ENCODE assay signal across 7 cellular contexts in the genomic region with DNA sequence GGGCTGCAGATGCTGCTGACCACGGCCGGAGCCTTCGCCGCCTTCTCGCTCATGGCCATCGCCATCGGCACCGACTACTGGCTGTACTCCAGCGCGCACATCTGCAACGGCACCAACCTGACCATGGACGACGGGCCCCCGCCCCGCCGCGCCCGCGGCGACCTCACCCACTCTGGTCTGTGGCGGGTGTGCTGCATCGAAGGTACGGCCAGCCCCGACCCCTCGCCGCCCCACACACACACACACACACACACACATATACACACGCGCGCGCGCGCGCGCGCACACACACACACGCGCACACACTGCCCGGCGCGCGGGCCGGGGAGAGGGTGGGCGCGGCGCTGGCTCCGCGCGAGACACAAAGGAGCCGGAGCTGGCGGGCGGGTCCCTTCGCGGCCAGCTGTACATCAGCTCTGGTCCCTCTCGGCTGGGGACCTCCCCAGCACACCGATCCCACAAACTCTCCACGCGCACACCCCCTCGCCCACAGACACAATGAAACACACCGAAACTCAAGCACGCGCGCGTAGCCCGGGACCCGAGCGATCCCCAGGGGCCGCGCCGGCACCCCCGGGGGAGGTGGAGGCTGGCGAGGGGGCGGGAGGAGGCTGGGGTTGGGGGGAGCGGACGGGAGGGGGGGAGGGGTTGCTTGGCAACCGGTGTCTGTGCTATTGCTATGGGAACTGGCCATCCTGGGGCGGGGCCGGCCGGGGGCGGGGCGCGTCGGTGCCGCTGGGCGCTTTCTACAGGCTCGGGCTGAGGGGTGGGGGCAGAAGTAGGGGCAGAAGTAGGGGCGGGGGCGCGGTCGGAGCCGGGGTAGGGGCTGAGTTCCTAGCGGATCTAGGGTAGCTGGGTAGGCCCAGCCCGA. TPM values are rescaled to one million over a fixed set of nuclear protein-coding genes. Genes with fewer than 3 reads are reported as not detected.
A peak's percentile ranks its signal among the peaks of the same experiment; 100 is the strongest.
DNase-seq lines count a peak whose midpoint lies in the region; ATAC-seq and TF ChIP-seq lines count a peak whose summit lies in the region.

No MANE protein-coding gene starts in this region.

- no peaks in the 10 kb centered on the region for H3K9me3 Mint-ChIP-seq in chondrocyte (ENCODE audit: low read depth)

- H3K4me1 ChIP-seq in NT2/D1 (ENCODE audit: insufficient read depth, insufficient read length) (peaks cover 19% of the 10 kb centered on the region), muscle layer of colon (ENCODE audit: insufficient read depth, low read length) (peaks cover 4% of the 10 kb centered on the region), vagina (peaks cover 26% of the 10 kb centered on the region)

- H3K27me3 ChIP-seq in NT2/D1 (ENCODE audit: insufficient read depth, insufficient read length) (peaks cover 38% of the 10 kb centered on the region), muscle layer of colon (ENCODE audit: control insufficient read depth in 1 of 2, insufficient read depth in 2 of 2, low read length in 2 of 2) (peaks cover 19 to 48% of the 10 kb centered on the region in 2 donors), vagina (no peaks in the 10 kb centered on the region)

- intact Hi-C loops in vagina (cut with DNase I) = no loop called here

- H3K4me3 ChIP-seq in NT2/D1 (ENCODE audit: insufficient read length, low read depth) (peak overlapping the region; percentile 77), muscle layer of colon (ENCODE audit: low read depth in 1 of 2, low read length in 2 of 2) (peak overlapping the region; percentile 32 to 47), vagina (peak overlapping the region; percentile 43 to 44)

- H3K36me3 Mint-ChIP-seq in chondrocyte (ENCODE audit: low read depth) = no peaks in the 10 kb centered on the region

- no peak for ATAC-seq in HG02678 (IDR thresholded peaks at IDR 0.05; ENCODE audit: unreplicated experiment)

- no peak for TF ChIP-seq CTCF in GM20000 (IDR thresholded peaks at IDR 0.05; ENCODE audit: extremely low read depth, missing control alignments)
- TF ChIP-seq CTCF in chondrocyte (IDR thresholded peaks at IDR 0.05) = no peak
- no peak for TF ChIP-seq CTCF in vagina (IDR thresholded peaks at IDR 0.05)

- no peak overlapping the region for H3K27ac Mint-ChIP-seq in chondrocyte (ENCODE audit: unreplicated experiment)

- no peaks in the 10 kb centered on the region for H3K9me3 ChIP-seq in NT2/D1 (ENCODE audit: insufficient read depth, low read length)
- H3K9me3 ChIP-seq in muscle layer of colon (ENCODE audit: low read length) = no peaks in the 10 kb centered on the region
- no peaks in the 10 kb centered on the region for H3K9me3 ChIP-seq in vagina

- peaks cover 30% of the 10 kb centered on the region for H3K36me3 ChIP-seq in NT2/D1 (ENCODE audit: insufficient read depth, insufficient read length, low read length)
- no peaks in the 10 kb centered on the region for H3K36me3 ChIP-seq in muscle layer of colon (ENCODE audit: insufficient read depth, low read length)
- no peaks in the 10 kb centered on the region for H3K36me3 ChIP-seq in vagina

- peak overlapping the region; percentile 74 for H3K4me3 Mint-ChIP-seq in chondrocyte (ENCODE audit: unreplicated experiment)

- TF ChIP-seq POLR2A in vagina (IDR thresholded peaks at IDR 0.05) = no peak

- H3K9ac ChIP-seq in NT2/D1 (ENCODE audit: insufficient read length, low read depth) = peak overlapping the region; percentile 84
- H3K9ac ChIP-seq in muscle layer of colon (ENCODE audit: low read length) = no peak overlapping the region

- H3K4me1 Mint-ChIP-seq in chondrocyte (ENCODE audit: low read depth) = peaks cover 14% of the 10 kb centered on the region

- H3K27ac ChIP-seq in muscle layer of colon (ENCODE audit: low read depth, low read length) (no peak overlapping the region), vagina (no peak overlapping the region)

- DNase-seq in GM20000 (ENCODE audit: low spot score) (peak; percentile 80), NT2/D1 (ENCODE audit: low read depth, low spot score) (no peak), chondrocyte (ENCODE audit: low spot score) (no peak), vagina (ENCODE audit: extremely low spot score in 2 of 2) (no peak), foreskin melanocyte (no peak)

- peaks cover 17% of the 10 kb centered on the region for H3K27me3 Mint-ChIP-seq in chondrocyte (ENCODE audit: low read depth)

RNA-seq across cellular contexts. Expression of a gene that starts 0.7 kb away (rescaled TPM):
- total RNA-seq in chondrocyte (2.9 to 6.9 TPM (median 3.2 TPM) in 3 replicates), vagina (0.74 TPM)
